In the genomic region with DNA sequence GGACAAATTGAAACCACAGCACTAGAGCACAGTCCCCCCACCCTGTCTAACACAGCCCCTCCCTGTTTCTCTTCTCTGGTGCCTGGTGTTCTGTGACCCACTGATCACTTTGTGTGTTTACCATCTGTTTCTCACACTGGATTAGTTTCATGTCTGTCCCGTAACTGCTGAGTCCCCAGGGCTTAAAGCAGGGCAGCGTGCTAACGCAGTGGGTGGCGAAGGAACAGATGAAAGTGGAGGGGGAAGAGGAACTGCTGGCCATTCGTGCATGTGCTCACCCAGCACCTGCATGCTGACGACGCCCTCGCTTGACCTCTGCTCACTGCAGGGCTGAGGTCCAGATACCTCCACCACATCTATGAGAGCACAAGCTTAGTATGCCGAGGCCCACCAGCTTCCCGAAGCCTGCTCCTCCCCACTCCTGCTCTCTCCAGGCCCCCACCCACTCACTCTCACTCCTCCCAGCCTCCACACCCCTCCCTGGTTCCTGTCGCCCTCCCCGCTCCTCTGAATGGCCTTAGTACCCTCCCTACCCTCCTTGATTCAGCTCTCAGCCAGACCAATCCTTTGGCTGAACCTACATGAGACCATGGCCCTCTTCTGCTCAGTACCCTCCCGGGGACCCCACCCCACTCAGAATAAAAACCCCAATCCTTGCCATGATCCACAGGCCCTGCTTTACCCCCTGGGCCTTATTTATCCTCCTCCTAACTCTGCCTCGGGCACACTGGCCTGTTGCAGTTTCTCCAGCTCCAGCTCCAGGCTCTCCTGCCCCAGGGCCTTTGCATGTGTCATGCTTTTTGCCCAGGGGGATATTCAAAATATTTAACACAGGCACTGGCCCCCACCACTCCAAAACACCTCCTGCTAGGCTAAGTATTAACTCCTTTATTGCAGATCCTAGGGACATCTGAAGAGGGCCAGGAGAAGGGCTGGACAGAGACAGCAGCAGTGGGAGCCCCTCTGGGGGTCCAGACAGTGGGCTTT, we compare ENCODE assay signal across 1 cellular context.
TF ChIP-seq lines count a peak whose summit lies in the region.

No MANE protein-coding gene starts in this region.

TF ChIP-seq in GM12878, 131 proteins besides CTCF, POLR2A, EP300 and RAD21 (continued from another document and continues in another):
- TF ChIP-seq, protein P1, sequence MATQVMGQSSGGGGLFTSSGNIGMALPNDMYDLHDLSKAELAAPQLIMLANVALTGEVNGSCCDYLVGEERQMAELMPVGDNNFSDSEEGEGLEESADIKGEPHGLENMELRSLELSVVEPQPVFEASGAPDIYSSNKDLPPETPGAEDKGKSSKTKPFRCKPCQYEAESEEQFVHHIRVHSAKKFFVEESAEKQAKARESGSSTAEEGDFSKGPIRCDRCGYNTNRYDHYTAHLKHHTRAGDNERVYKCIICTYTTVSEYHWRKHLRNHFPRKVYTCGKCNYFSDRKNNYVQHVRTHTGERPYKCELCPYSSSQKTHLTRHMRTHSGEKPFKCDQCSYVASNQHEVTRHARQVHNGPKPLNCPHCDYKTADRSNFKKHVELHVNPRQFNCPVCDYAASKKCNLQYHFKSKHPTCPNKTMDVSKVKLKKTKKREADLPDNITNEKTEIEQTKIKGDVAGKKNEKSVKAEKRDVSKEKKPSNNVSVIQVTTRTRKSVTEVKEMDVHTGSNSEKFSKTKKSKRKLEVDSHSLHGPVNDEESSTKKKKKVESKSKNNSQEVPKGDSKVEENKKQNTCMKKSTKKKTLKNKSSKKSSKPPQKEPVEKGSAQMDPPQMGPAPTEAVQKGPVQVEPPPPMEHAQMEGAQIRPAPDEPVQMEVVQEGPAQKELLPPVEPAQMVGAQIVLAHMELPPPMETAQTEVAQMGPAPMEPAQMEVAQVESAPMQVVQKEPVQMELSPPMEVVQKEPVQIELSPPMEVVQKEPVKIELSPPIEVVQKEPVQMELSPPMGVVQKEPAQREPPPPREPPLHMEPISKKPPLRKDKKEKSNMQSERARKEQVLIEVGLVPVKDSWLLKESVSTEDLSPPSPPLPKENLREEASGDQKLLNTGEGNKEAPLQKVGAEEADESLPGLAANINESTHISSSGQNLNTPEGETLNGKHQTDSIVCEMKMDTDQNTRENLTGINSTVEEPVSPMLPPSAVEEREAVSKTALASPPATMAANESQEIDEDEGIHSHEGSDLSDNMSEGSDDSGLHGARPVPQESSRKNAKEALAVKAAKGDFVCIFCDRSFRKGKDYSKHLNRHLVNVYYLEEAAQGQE (IDR thresholded peaks at IDR 0.05; ENCODE audit: low read depth, low read length), result no peak
- TF ChIP-seq MEF2B (IDR thresholded peaks at IDR 0.05; ENCODE audit: partially characterized antibody, poor library complexity, severe bottlenecking) (peak; percentile 83), ASH2L (IDR thresholded peaks at IDR 0.05; ENCODE audit: borderline replicate concordance, low read depth) (no peak), SPI1 (IDR thresholded peaks at IDR 0.05; ENCODE audit: borderline replicate concordance, insufficient read depth, low read depth, low read length) (peak; percentile 71; the same call in 1 of the 2 replicates), SMARCA5 (IDR thresholded peaks at IDR 0.05) (no peak), CEBPB (IDR thresholded peaks at IDR 0.05; ENCODE audit: borderline replicate concordance in 1 of 2, low read depth in 2 of 2, low read length in 2 of 2) (no peak), PAX8 (IDR thresholded peaks at IDR 0.05) (no peak), ETV6 (conservative IDR thresholded peaks at IDR 0.05 in 1 of 2, IDR thresholded peaks at IDR 0.05 in 1 of 2; ENCODE audit: borderline replicate concordance in 1 of 2, low read depth in 1 of 2) (no peak), NFIC (IDR thresholded peaks at IDR 0.05; ENCODE audit: low read depth, low read length) (no peak), ZNF622 (IDR thresholded peaks at IDR 0.05) (no peak), SREBF2 (IDR thresholded peaks at IDR 0.05; ENCODE audit: low read length) (no peak), JUND (IDR thresholded peaks at IDR 0.05; ENCODE audit: low read depth, low read length) (no peak), HDGF (IDR thresholded peaks at IDR 0.05) (peak; percentile 44; the same call in 1 of the 2 replicates), FOXK2 (IDR thresholded peaks at IDR 0.05) (no peak; the same call in 1 of the 2 replicates), BACH1 (IDR thresholded peaks at IDR 0.05; ENCODE audit: borderline replicate concordance) (no peak), EED (IDR thresholded peaks at IDR 0.05; ENCODE audit: low read depth) (peak; percentile 53; the same call in 1 of the 2 replicates), POLR2AphosphoS2 (IDR thresholded peaks at IDR 0.05; ENCODE audit: low read depth, low read length) (no peak), RUNX3 (IDR thresholded peaks at IDR 0.05; ENCODE audit: low read length) (0 out of 2 replicates have a peak, but pooled peaks have one; percentile 14), TCF12 (IDR thresholded peaks at IDR 0.05; ENCODE audit: low read depth, low read length) (peak; percentile 70), BRCA1 (IDR thresholded peaks at IDR 0.05; ENCODE audit: low read depth, low read length) (no peak), PAX5 (IDR thresholded peaks at IDR 0.05; ENCODE audit: borderline replicate concordance, low read depth, low read length) (peak; percentile 47; the same call in 1 of the 2 replicates), FOS (IDR thresholded peaks at IDR 0.05; ENCODE audit: borderline replicate concordance, extremely low read depth, insufficient read length) (no peak), BHLHE40 (IDR thresholded peaks at IDR 0.05; ENCODE audit: borderline replicate concordance in 1 of 2, low read depth in 2 of 2, low read length in 1 of 2) (peak; percentile 71 to 84), SMC3 (IDR thresholded peaks at IDR 0.05; ENCODE audit: borderline replicate concordance, low read length) (no peak), SIN3A (IDR thresholded peaks at IDR 0.05; ENCODE audit: low read depth, low read length) (no peak)
- TF ChIP-seq, protein P2, sequence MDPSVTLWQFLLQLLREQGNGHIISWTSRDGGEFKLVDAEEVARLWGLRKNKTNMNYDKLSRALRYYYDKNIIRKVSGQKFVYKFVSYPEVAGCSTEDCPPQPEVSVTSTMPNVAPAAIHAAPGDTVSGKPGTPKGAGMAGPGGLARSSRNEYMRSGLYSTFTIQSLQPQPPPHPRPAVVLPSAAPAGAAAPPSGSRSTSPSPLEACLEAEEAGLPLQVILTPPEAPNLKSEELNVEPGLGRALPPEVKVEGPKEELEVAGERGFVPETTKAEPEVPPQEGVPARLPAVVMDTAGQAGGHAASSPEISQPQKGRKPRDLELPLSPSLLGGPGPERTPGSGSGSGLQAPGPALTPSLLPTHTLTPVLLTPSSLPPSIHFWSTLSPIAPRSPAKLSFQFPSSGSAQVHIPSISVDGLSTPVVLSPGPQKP (IDR thresholded peaks at IDR 0.05; ENCODE audit: low read depth, low read length), result no peak
- TF ChIP-seq, protein P3, sequence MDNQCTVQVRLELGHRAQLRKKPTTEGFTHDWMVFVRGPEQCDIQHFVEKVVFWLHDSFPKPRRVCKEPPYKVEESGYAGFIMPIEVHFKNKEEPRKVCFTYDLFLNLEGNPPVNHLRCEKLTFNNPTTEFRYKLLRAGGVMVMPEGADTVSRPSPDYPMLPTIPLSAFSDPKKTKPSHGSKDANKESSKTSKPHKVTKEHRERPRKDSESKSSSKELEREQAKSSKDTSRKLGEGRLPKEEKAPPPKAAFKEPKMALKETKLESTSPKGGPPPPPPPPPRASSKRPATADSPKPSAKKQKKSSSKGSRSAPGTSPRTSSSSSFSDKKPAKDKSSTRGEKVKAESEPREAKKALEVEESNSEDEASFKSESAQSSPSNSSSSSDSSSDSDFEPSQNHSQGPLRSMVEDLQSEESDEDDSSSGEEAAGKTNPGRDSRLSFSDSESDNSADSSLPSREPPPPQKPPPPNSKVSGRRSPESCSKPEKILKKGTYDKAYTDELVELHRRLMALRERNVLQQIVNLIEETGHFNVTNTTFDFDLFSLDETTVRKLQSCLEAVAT (IDR thresholded peaks at IDR 0.05), result no peak
- TF ChIP-seq, protein P4, sequence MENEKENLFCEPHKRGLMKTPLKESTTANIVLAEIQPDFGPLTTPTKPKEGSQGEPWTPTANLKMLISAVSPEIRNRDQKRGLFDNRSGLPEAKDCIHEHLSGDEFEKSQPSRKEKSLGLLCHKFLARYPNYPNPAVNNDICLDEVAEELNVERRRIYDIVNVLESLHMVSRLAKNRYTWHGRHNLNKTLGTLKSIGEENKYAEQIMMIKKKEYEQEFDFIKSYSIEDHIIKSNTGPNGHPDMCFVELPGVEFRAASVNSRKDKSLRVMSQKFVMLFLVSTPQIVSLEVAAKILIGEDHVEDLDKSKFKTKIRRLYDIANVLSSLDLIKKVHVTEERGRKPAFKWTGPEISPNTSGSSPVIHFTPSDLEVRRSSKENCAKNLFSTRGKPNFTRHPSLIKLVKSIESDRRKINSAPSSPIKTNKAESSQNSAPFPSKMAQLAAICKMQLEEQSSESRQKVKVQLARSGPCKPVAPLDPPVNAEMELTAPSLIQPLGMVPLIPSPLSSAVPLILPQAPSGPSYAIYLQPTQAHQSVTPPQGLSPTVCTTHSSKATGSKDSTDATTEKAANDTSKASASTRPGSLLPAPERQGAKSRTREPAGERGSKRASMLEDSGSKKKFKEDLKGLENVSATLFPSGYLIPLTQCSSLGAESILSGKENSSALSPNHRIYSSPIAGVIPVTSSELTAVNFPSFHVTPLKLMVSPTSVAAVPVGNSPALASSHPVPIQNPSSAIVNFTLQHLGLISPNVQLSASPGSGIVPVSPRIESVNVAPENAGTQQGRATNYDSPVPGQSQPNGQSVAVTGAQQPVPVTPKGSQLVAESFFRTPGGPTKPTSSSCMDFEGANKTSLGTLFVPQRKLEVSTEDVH (IDR thresholded peaks at IDR 0.05; ENCODE audit: low read depth, partially characterized antibody), result no peak
- TF ChIP-seq, protein P5, sequence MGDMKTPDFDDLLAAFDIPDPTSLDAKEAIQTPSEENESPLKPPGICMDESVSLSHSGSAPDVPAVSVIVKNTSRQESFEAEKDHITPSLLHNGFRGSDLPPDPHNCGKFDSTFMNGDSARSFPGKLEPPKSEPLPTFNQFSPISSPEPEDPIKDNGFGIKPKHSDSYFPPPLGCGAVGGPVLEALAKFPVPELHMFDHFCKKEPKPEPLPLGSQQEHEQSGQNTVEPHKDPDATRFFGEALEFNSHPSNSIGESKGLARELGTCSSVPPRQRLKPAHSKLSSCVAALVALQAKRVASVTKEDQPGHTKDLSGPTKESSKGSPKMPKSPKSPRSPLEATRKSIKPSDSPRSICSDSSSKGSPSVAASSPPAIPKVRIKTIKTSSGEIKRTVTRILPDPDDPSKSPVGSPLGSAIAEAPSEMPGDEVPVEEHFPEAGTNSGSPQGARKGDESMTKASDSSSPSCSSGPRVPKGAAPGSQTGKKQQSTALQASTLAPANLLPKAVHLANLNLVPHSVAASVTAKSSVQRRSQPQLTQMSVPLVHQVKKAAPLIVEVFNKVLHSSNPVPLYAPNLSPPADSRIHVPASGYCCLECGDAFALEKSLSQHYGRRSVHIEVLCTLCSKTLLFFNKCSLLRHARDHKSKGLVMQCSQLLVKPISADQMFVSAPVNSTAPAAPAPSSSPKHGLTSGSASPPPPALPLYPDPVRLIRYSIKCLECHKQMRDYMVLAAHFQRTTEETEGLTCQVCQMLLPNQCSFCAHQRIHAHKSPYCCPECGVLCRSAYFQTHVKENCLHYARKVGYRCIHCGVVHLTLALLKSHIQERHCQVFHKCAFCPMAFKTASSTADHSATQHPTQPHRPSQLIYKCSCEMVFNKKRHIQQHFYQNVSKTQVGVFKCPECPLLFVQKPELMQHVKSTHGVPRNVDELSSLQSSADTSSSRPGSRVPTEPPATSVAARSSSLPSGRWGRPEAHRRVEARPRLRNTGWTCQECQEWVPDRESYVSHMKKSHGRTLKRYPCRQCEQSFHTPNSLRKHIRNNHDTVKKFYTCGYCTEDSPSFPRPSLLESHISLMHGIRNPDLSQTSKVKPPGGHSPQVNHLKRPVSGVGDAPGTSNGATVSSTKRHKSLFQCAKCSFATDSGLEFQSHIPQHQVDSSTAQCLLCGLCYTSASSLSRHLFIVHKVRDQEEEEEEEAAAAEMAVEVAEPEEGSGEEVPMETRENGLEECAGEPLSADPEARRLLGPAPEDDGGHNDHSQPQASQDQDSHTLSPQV (IDR thresholded peaks at IDR 0.05), result no peak
- TF ChIP-seq, protein P6, sequence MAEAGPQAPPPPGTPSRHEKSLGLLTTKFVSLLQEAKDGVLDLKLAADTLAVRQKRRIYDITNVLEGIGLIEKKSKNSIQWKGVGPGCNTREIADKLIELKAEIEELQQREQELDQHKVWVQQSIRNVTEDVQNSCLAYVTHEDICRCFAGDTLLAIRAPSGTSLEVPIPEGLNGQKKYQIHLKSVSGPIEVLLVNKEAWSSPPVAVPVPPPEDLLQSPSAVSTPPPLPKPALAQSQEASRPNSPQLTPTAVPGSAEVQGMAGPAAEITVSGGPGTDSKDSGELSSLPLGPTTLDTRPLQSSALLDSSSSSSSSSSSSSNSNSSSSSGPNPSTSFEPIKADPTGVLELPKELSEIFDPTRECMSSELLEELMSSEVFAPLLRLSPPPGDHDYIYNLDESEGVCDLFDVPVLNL (IDR thresholded peaks at IDR 0.05; ENCODE audit: low read depth, low read length), result no peak
- TF ChIP-seq, protein P7, sequence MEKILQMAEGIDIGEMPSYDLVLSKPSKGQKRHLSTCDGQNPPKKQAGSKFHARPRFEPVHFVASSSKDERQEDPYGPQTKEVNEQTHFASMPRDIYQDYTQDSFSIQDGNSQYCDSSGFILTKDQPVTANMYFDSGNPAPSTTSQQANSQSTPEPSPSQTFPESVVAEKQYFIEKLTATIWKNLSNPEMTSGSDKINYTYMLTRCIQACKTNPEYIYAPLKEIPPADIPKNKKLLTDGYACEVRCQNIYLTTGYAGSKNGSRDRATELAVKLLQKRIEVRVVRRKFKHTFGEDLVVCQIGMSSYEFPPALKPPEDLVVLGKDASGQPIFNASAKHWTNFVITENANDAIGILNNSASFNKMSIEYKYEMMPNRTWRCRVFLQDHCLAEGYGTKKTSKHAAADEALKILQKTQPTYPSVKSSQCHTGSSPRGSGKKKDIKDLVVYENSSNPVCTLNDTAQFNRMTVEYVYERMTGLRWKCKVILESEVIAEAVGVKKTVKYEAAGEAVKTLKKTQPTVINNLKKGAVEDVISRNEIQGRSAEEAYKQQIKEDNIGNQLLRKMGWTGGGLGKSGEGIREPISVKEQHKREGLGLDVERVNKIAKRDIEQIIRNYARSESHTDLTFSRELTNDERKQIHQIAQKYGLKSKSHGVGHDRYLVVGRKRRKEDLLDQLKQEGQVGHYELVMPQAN (conservative IDR thresholded peaks at IDR 0.05), result no peak
- TF ChIP-seq, protein P8, sequence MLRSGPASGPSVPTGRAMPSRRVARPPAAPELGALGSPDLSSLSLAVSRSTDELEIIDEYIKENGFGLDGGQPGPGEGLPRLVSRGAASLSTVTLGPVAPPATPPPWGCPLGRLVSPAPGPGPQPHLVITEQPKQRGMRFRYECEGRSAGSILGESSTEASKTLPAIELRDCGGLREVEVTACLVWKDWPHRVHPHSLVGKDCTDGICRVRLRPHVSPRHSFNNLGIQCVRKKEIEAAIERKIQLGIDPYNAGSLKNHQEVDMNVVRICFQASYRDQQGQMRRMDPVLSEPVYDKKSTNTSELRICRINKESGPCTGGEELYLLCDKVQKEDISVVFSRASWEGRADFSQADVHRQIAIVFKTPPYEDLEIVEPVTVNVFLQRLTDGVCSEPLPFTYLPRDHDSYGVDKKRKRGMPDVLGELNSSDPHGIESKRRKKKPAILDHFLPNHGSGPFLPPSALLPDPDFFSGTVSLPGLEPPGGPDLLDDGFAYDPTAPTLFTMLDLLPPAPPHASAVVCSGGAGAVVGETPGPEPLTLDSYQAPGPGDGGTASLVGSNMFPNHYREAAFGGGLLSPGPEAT (IDR thresholded peaks at IDR 0.05; ENCODE audit: low read depth), result no peak
- TF ChIP-seq, protein P9, sequence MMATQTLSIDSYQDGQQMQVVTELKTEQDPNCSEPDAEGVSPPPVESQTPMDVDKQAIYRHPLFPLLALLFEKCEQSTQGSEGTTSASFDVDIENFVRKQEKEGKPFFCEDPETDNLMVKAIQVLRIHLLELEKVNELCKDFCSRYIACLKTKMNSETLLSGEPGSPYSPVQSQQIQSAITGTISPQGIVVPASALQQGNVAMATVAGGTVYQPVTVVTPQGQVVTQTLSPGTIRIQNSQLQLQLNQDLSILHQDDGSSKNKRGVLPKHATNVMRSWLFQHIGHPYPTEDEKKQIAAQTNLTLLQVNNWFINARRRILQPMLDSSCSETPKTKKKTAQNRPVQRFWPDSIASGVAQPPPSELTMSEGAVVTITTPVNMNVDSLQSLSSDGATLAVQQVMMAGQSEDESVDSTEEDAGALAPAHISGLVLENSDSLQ (IDR thresholded peaks at IDR 0.05), result no peak
